ENCODE assay signal across 12 cellular contexts in the genomic region with DNA sequence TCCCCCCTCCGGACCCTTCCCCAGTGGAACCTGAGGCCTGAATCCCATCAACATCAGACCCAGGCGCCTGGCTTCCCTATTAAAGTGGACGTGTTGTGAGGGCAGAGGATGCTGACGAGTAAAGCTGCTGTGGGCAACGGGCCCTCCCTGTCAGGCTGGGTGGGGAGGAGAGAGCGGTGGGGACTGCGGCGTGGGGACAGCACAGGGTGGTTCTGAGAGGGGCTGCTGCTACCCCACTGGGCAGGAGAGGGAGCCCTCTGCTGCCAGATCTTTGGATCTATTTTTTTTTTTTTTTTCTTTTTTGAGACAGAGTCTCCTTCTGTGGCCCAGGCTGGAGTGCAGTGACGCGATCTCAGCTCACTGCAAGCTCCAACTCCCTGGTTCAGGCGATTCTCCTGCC. TPM values are rescaled to one million over a fixed set of nuclear protein-coding genes. Genes with fewer than 3 reads are reported as not detected.
DNase-seq lines count a peak whose midpoint lies in the region; ATAC-seq, FAIRE-seq and TF ChIP-seq lines count a peak whose summit lies in the region.
"Had no signal": no experiment of that assay in that cellular context is flagged by ENCODE, and none has a peak within 500 bp of the region (broad histone marks: within the 10 kb centered on the region; RNA-seq: fewer than 3 reads in every experiment).

No MANE protein-coding gene starts in this region.

- TF ChIP-seq RAD21 in H1 (IDR thresholded peaks at IDR 0.05 in 1 of 2, conservative IDR thresholded peaks at IDR 0.05 in 1 of 2; ENCODE audit: low read depth in 2 of 2, low read length in 2 of 2), result peak; percentile 57 to 68

- H3K9me3 Mint-ChIP-seq in activated naive CD4-positive, alpha-beta T cell treated with anti-CD3 and anti-CD28 coated beads for 36 hours, result no peaks in the 10 kb centered on the region
- H3K9me3 Mint-ChIP-seq in stimulated activated naive CD8-positive, alpha-beta T cell treated with anti-CD3 and anti-CD28 coated beads, Interleukin-15, amount 100 ng/mL, for 72 hours, result no peaks in the 10 kb centered on the region
- H3K9me3 Mint-ChIP-seq in activated CD8-positive, alpha-beta memory T cell treated with anti-CD3 and anti-CD28 coated beads, Interleukin-2, amount 10 ng/mL, durations not matched to agents 7 days and 5 days (ENCODE audit: low read depth), result no peaks in the 10 kb centered on the region
- H3K9me3 Mint-ChIP-seq: CD8-positive, alpha-beta memory T cell had no signal

- H3K14ac ChIP-seq in H1 (ENCODE audit: insufficient read length), result no peak overlapping the region

- H3K4me2 ChIP-seq in H1 (ENCODE audit: insufficient read depth in 1 of 2, low read depth in 2 of 2, low read length in 2 of 2), result no peak overlapping the region

- H3K79me2 ChIP-seq in H1 (ENCODE audit: control insufficient read depth in 1 of 2, insufficient read depth in 2 of 2, low read length in 2 of 2), result no peaks in the 10 kb centered on the region

- FAIRE-seq in H1 (lab: Jason Lieb, UNC), result no peak

- no peak for TF ChIP-seq POLR2A in H1 (IDR thresholded peaks at IDR 0.05; ENCODE audit: control extremely low read depth in 1 of 2, low read depth in 2 of 2, low read length in 2 of 2)

- no peaks in the 10 kb centered on the region for H3K27me3 ChIP-seq in H1 (replicated peaks in 1 of 4; ENCODE audit: control insufficient read depth in 3 of 4, extremely low read depth in 1 of 4, insufficient read depth in 3 of 4, low read length in 3 of 4)

- H3K4me3 ChIP-seq in H1 (ENCODE audit: extremely low read depth in 1 of 4, insufficient read depth in 2 of 4, low read depth in 3 of 4, low read length in 4 of 4), result no peak overlapping the region
- H3K4me3 ChIP-seq: coronary artery had no signal

- no peak overlapping the region; the same call in 1 of the 2 replicates for H4K8ac ChIP-seq in H1 (ENCODE audit: extremely low read depth, insufficient read depth, low read length)

- no peak overlapping the region; a peak in 1 of 7 replicates for H3K9ac ChIP-seq in H1 (replicated peaks in 1 of 4; ENCODE audit: extremely low read depth in 1 of 4, low read depth in 3 of 4, low read length in 3 of 4)

- no peaks in the 10 kb centered on the region for H3K9me3 ChIP-seq in H1 (ENCODE audit: insufficient read depth in 2 of 2, low read depth in 1 of 2, low read length in 1 of 2)

- H2AFZ ChIP-seq in H1 (ENCODE audit: low read length), result no peak overlapping the region

- H3K27me3 Mint-ChIP-seq in activated naive CD4-positive, alpha-beta T cell treated with anti-CD3 and anti-CD28 coated beads for 36 hours (ENCODE audit: low read depth), result no peaks in the 10 kb centered on the region
- H3K27me3 Mint-ChIP-seq in stimulated activated naive CD8-positive, alpha-beta T cell treated with anti-CD3 and anti-CD28 coated beads, Interleukin-15, amount 100 ng/mL, for 72 hours, result no peaks in the 10 kb centered on the region
- peaks cover 17% of the 10 kb centered on the region for H3K27me3 Mint-ChIP-seq in activated CD8-positive, alpha-beta memory T cell treated with anti-CD3 and anti-CD28 coated beads, Interleukin-2, amount 10 ng/mL, durations not matched to agents 7 days and 5 days

- no peaks in the 10 kb centered on the region for H3K23me2 ChIP-seq in H1 (ENCODE audit: low read depth, low read length)

- no peak overlapping the region for H4K5ac ChIP-seq in H1 (ENCODE audit: insufficient read length, low read depth, low read length)

- H4K20me1 ChIP-seq in H1 (replicated peaks in 1 of 2; ENCODE audit: control insufficient read depth in 1 of 2, insufficient read depth in 2 of 2, low read length in 2 of 2), result no peaks in the 10 kb centered on the region

- ATAC-seq in stimulated activated naive CD8-positive, alpha-beta T cell treated with anti-CD3 and anti-CD28 coated beads, Interleukin-15, amount 100 ng/mL, for 72 hours, result peak; percentile 71
- ATAC-seq in activated CD8-positive, alpha-beta memory T cell treated with anti-CD3 and anti-CD28 coated beads, Interleukin-2, amount 10 ng/mL, durations not matched to agents 7 days and 5 days, result no peak
- ATAC-seq: left colon had no signal

- no peak overlapping the region for H2BK5ac ChIP-seq in H1 (ENCODE audit: low read depth, low read length)

- no peak overlapping the region for H3K27ac ChIP-seq in H1 (ENCODE audit: low read depth, low read length)
- H3K27ac ChIP-seq: coronary artery had no signal

- no peaks in the 10 kb centered on the region for H3K36me3 Mint-ChIP-seq in activated naive CD4-positive, alpha-beta T cell treated with anti-CD3 and anti-CD28 coated beads for 36 hours (ENCODE audit: low read depth)
- no peaks in the 10 kb centered on the region for H3K36me3 Mint-ChIP-seq in activated CD8-positive, alpha-beta memory T cell treated with anti-CD3 and anti-CD28 coated beads, Interleukin-2, amount 10 ng/mL, durations not matched to agents 7 days and 5 days
- H3K36me3 Mint-ChIP-seq: CD8-positive, alpha-beta memory T cell had no signal

- peaks cover 7% of the 10 kb centered on the region for H3K4me1 Mint-ChIP-seq in activated naive CD4-positive, alpha-beta T cell treated with anti-CD3 and anti-CD28 coated beads for 36 hours (ENCODE audit: low read depth)
- H3K4me1 Mint-ChIP-seq in stimulated activated naive CD8-positive, alpha-beta T cell treated with anti-CD3 and anti-CD28 coated beads, Interleukin-15, amount 100 ng/mL, for 72 hours, result peaks cover 15% of the 10 kb centered on the region
- peaks cover 5% of the 10 kb centered on the region for H3K4me1 Mint-ChIP-seq in activated CD8-positive, alpha-beta memory T cell treated with anti-CD3 and anti-CD28 coated beads, Interleukin-2, amount 10 ng/mL, durations not matched to agents 7 days and 5 days

- H3K36me3 ChIP-seq in H1 (ENCODE audit: control insufficient read depth in 2 of 4, insufficient read depth in 4 of 4, low read length in 3 of 4), result no peaks in the 10 kb centered on the region

- H3K23ac ChIP-seq in H1 (ENCODE audit: insufficient read length), result no peak overlapping the region

- intact Hi-C loops in activated naive CD4-positive, alpha-beta T cell treated with anti-CD3 and anti-CD28 coated beads for 36 hours (cut with micrococcal nuclease), result no loop called here

- H2BK12ac ChIP-seq in H1 (ENCODE audit: low read depth, low read length), result no peak overlapping the region

- H3K27ac Mint-ChIP-seq in activated naive CD4-positive, alpha-beta T cell treated with anti-CD3 and anti-CD28 coated beads for 36 hours, result no peak overlapping the region
- no peak overlapping the region for H3K27ac Mint-ChIP-seq in stimulated activated naive CD8-positive, alpha-beta T cell treated with anti-CD3 and anti-CD28 coated beads, Interleukin-15, amount 100 ng/mL, for 72 hours
- no peak overlapping the region for H3K27ac Mint-ChIP-seq in activated CD8-positive, alpha-beta memory T cell treated with anti-CD3 and anti-CD28 coated beads, Interleukin-2, amount 10 ng/mL, durations not matched to agents 7 days and 5 days
- H3K27ac Mint-ChIP-seq: CD8-positive, alpha-beta memory T cell had no signal

- no peak overlapping the region for H2BK20ac ChIP-seq in H1 (ENCODE audit: low read length)

- no peak overlapping the region for H3K56ac ChIP-seq in H1 (replicated peaks; ENCODE audit: insufficient read length, low read depth, low read length)

- H3K4me3 Mint-ChIP-seq in activated naive CD4-positive, alpha-beta T cell treated with anti-CD3 and anti-CD28 coated beads for 36 hours, result no peak overlapping the region
- H3K4me3 Mint-ChIP-seq in stimulated activated naive CD8-positive, alpha-beta T cell treated with anti-CD3 and anti-CD28 coated beads, Interleukin-15, amount 100 ng/mL, for 72 hours, result no peak overlapping the region
- no peak overlapping the region for H3K4me3 Mint-ChIP-seq in activated CD8-positive, alpha-beta memory T cell treated with anti-CD3 and anti-CD28 coated beads, Interleukin-2, amount 10 ng/mL, durations not matched to agents 7 days and 5 days

- no peak for TF ChIP-seq EP300 in H1 (IDR thresholded peaks at IDR 0.05; ENCODE audit: borderline replicate concordance in 1 of 2, low read depth in 2 of 2, low read length in 2 of 2)

- peak; percentile 27 for DNase-seq in activated naive CD4-positive, alpha-beta T cell treated with anti-CD3 and anti-CD28 coated beads for 36 hours
- no peak for DNase-seq in activated naive CD4-positive, alpha-beta T cell treated with anti-CD3 and anti-CD28 coated beads, Interleukin-2, amount 50 U/mL, for 16 hours
- DNase-seq in NCI-H146 (lab: John Stamatoyannopoulos, UW) (peak; percentile 64), H1 (ENCODE audit: low read depth in 1 of 2, low spot score in 2 of 2) (no peak), kidney tubule cell (ENCODE audit: low spot score) (no peak), NCI-H1436 (lab: John Stamatoyannopoulos, UW) (no peak)
- DNase-seq in stimulated activated naive CD8-positive, alpha-beta T cell treated with anti-CD3 and anti-CD28 coated beads, Interleukin-15, amount 100 ng/mL, for 72 hours, result no peak
- DNase-seq in activated CD8-positive, alpha-beta memory T cell treated with anti-CD3 and anti-CD28 coated beads, Interleukin-2, amount 10 ng/mL, durations not matched to agents 7 days and 5 days, result no peak
- DNase-seq: CD8-positive, alpha-beta memory T cell; left colon had no signal

- no peak overlapping the region for H3K18ac ChIP-seq in H1 (ENCODE audit: extremely low read depth, low read length)

- H4K91ac ChIP-seq in H1 (replicated peaks; ENCODE audit: insufficient read length, low read length), result no peak overlapping the region

- peaks cover 0 to 11% (median under 1%) of the 10 kb centered on the region in 4 experiments; a peak in 3 of 7 replicates for H3K4me1 ChIP-seq in H1 (replicated peaks in 1 of 4; ENCODE audit: control insufficient read depth in 3 of 4, insufficient read depth in 4 of 4, low read length in 3 of 4)

- H2BK120ac ChIP-seq in H1 (replicated peaks; ENCODE audit: low read depth, low read length), result no peak overlapping the region

- TF ChIP-seq CTCF in H1 (IDR thresholded peaks at IDR 0.05; ENCODE audit: control extremely low read depth in 1 of 3, insufficient read depth in 1 of 3, low read depth in 1 of 3, low read length in 3 of 3), result peak; percentile 36 to 58 (median 45); a peak in 3 of 4 replicates

- no peak overlapping the region for H2AK5ac ChIP-seq in H1 (ENCODE audit: low read depth, low read length)

- POLR2A ChIA-PET in H1 (lab: Charles Lee; ENCODE audit: partially characterized antibody), result interaction anchor here (0.7 kb wide), 1 partner anchor 18 kb away, joined by 3 read pairs; no protein-coding TSS in a partner anchor

- 73% methylated on average over 11 of the region's 11 CpGs; no CpG with 5 or more reads in 1 of the 2 experiments for WGBS in H1 (ENCODE audit: extremely low coverage in 1 of 2, insufficient coverage in 1 of 2, insufficient read length in 1 of 2, insufficient replicate concordance in 2 of 2, low coverage in 1 of 2, low lambda C conversion rate in 2 of 2, missing lambda C conversion rate in 1 of 2), 2 experiments

- H3K79me1 ChIP-seq in H1 (ENCODE audit: low read depth, low read length), result no peaks in the 10 kb centered on the region

- CTCF ChIA-PET in activated naive CD4-positive, alpha-beta T cell treated with anti-CD3 and anti-CD28 coated beads for 36 hours (lab: Charles Lee), result interaction anchor here (0.7 to 1.0 kb wide), 3 partner anchors 21 to 506 kb away, joined by 3 to 6 read pairs (median 3); a partner anchor contains a TSS
- CTCF ChIA-PET in H1 (lab: Charles Lee; ENCODE audit: partially characterized antibody), result interaction anchor here (0.6 to 1.8 kb wide), 12 partner anchors 10 to 807 kb away, joined by 3 to 10 read pairs (median 4); no protein-coding TSS in a partner anchor
- CTCF ChIA-PET in activated CD8-positive, alpha-beta memory T cell treated with anti-CD3 and anti-CD28 coated beads, Interleukin-2, amount 10 ng/mL, durations not matched to agents 7 days and 5 days (lab: Charles Lee), result interaction anchor here (1.5 kb wide), 2 partner anchors 506 to 509 kb away, joined by 3 to 8 read pairs; no protein-coding TSS in a partner anchor

- no peak overlapping the region for H3K4ac ChIP-seq in H1 (replicated peaks; ENCODE audit: insufficient read length, low read depth, low read length)

- H2BK15ac ChIP-seq in H1 (ENCODE audit: low read length), result no peak overlapping the region

RNA-seq across cellular contexts. Expression of a gene that starts 5.9 kb away (rescaled TPM):
- total RNA-seq in activated naive CD4-positive, alpha-beta T cell treated with anti-CD3 and anti-CD28 coated beads for 36 hours, result not detected
- not detected in 2 replicates for total RNA-seq in H1 (2021; fragmentation: NEBNext Ultra II Directional; extraction: Animal tissue kit (Norgen Biotek cat#: 25700))
- polyA plus RNA-seq in H1 (2011; rRNA removed), result not detected in 2 replicates
- polyA plus RNA-seq in H1 (2011; cell fraction: cytosol; rRNA removed), result not detected
- polyA plus RNA-seq in H1 (2011; cell fraction: nucleus; rRNA removed), result not detected
- not detected in 4 replicates for polyA plus RNA-seq in H1 (2012, experiment 1 of 2)
- polyA plus RNA-seq in H1 (2012, experiment 2 of 2), result not detected
- under 0.01 TPM for polyA plus RNA-seq in H1 (2013, experiment 1 of 2)
- polyA plus RNA-seq in H1 (2013, experiment 2 of 2), result not detected
- polyA minus RNA-seq in H1 (2011; rRNA and poly(A)+ RNA removed), result not detected in 2 replicates
- not detected for polyA minus RNA-seq in H1 (2011; cell fraction: cytosol; rRNA and poly(A)+ RNA removed)
- not detected for polyA minus RNA-seq in H1 (2011; cell fraction: nucleus; rRNA and poly(A)+ RNA removed)
- not detected for total RNA-seq in activated CD8-positive, alpha-beta memory T cell treated with anti-CD3 and anti-CD28 coated beads, Interleukin-2, amount 10 ng/mL, durations not matched to agents 7 days and 5 days
- total RNA-seq: CD8-positive, alpha-beta memory T cell; left colon; skeletal muscle tissue had no signal
- polyA plus RNA-seq: CD8-positive, alpha-beta memory T cell had no signal

RNA-seq across cellular contexts. Expression of a gene that starts 20.8 kb away (rescaled TPM):
- 10 to 100 TPM; 35.1 to 38.6 TPM for total RNA-seq in activated naive CD4-positive, alpha-beta T cell treated with anti-CD3 and anti-CD28 coated beads for 36 hours
- 39.3 and 39.8 TPM in 2 replicates for total RNA-seq in H1 (2021; fragmentation: NEBNext Ultra II Directional; extraction: Animal tissue kit (Norgen Biotek cat#: 25700))
- polyA plus RNA-seq in H1 (2011; rRNA removed), result 25.8 and 29.0 TPM in 2 replicates
- polyA plus RNA-seq in H1 (2011; cell fraction: cytosol; rRNA removed), result 33.5 TPM
- 65.3 TPM for polyA plus RNA-seq in H1 (2011; cell fraction: nucleus; rRNA removed)
- 20.1 to 25.9 TPM (median 23.8 TPM) in 4 replicates for polyA plus RNA-seq in H1 (2012, experiment 1 of 2)
- 21.4 TPM for polyA plus RNA-seq in H1 (2012, experiment 2 of 2)
- 20.6 TPM for polyA plus RNA-seq in H1 (2013, experiment 1 of 2)
- 21.1 TPM for polyA plus RNA-seq in H1 (2013, experiment 2 of 2)
- 45.5 and 52.3 TPM in 2 replicates for polyA minus RNA-seq in H1 (2011; rRNA and poly(A)+ RNA removed)
- 25.0 TPM for polyA minus RNA-seq in H1 (2011; cell fraction: cytosol; rRNA and poly(A)+ RNA removed)
- polyA minus RNA-seq in H1 (2011; cell fraction: nucleus; rRNA and poly(A)+ RNA removed), result 52.7 TPM
- 10 to 100 TPM; 36.1 to 48.7 TPM for total RNA-seq in activated CD8-positive, alpha-beta memory T cell treated with anti-CD3 and anti-CD28 coated beads, Interleukin-2, amount 10 ng/mL, durations not matched to agents 7 days and 5 days

Comparison
In these comparisons a context has a peak if more than half of its experiments do, and no peak if none do; other contexts are left out.
1. DNase-seq: peak in activated naive CD4-positive, alpha-beta T cell treated with anti-CD3 and anti-CD28 coated beads for 36 hours (single experiment) and NCI-H146 (single experiment); none in activated naive CD4-positive, alpha-beta T cell treated with anti-CD3 and anti-CD28 coated beads, Interleukin-2, amount 50 U/mL, for 16 hours (single experiment), H1 (0 of 2), stimulated activated naive CD8-positive, alpha-beta T cell treated with anti-CD3 and anti-CD28 coated beads, Interleukin-15, amount 100 ng/mL, for 72 hours (0 of 2), kidney tubule cell (single experiment), NCI-H1436 (single experiment) and activated CD8-positive, alpha-beta memory T cell treated with anti-CD3 and anti-CD28 coated beads, Interleukin-2, amount 10 ng/mL, durations not matched to agents 7 days and 5 days (single experiment).